8 cellular contexts compared by ENCODE assay signal in the genomic region with DNA sequence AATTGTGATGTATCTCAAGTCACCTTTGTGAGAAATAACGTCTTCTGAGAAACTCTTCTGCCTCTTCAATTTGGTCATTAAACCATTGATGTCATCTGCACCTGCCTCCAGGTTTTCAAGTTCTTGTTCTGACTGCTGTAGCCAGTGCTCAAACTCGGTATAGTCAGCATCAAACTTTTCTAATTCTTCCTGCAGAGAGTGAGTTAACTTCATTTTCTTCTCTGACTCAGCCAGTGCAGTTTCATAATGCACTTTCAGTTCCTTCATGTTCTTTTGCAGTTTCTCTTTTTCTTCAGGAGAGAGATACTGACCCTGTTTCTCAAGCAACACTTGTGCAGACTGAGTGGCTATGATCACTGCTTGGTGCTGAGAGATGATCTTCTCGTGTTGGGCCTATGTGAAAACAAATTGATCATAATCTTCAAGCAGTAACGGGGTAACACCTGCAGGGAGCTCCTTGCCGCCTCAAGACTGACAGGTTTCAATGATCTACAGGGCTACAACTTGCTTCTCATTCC.
DNase-seq lines count a peak whose midpoint lies in the region; ATAC-seq and TF ChIP-seq lines count a peak whose summit lies in the region.

No MANE protein-coding gene starts in this region.

- TF ChIP-seq CTCF in choroid plexus epithelial cell (conservative IDR thresholded peaks at IDR 0.05; ENCODE audit: low read depth, low read length), result no peak

- no peak overlapping the region for H3K4me3 ChIP-seq in choroid plexus epithelial cell (ENCODE audit: low read depth, low read length)

- peak; percentile 49 for DNase-seq in choroid plexus epithelial cell (ENCODE audit: low read depth)
- no peak for DNase-seq in effector CD8-positive, alpha-beta T cell (lab: John Stamatoyannopoulos, UW)
- DNase-seq in NCI-H2196 (lab: John Stamatoyannopoulos, UW; ENCODE audit: unreplicated experiment), result no peak
- DNase-seq in DMS153 treated with DMSO at 0.1 percent for 48 hours (lab: John Stamatoyannopoulos, UW; ENCODE audit: unreplicated experiment), result no peak
- no peak for DNase-seq in cerebellar nuclear complex (lab: John Stamatoyannopoulos, UW)

- ATAC-seq in GM18499 (IDR thresholded peaks at IDR 0.05; ENCODE audit: insufficient read depth, unreplicated experiment) (peak; percentile 92), GM21390 (IDR thresholded peaks at IDR 0.05; ENCODE audit: unreplicated experiment) (peak; percentile 93), HG03521 (IDR thresholded peaks at IDR 0.05; ENCODE audit: unreplicated experiment) (peak; percentile 90)
